Comparison of ENCODE assay signal across 15 cellular contexts in the genomic region with DNA sequence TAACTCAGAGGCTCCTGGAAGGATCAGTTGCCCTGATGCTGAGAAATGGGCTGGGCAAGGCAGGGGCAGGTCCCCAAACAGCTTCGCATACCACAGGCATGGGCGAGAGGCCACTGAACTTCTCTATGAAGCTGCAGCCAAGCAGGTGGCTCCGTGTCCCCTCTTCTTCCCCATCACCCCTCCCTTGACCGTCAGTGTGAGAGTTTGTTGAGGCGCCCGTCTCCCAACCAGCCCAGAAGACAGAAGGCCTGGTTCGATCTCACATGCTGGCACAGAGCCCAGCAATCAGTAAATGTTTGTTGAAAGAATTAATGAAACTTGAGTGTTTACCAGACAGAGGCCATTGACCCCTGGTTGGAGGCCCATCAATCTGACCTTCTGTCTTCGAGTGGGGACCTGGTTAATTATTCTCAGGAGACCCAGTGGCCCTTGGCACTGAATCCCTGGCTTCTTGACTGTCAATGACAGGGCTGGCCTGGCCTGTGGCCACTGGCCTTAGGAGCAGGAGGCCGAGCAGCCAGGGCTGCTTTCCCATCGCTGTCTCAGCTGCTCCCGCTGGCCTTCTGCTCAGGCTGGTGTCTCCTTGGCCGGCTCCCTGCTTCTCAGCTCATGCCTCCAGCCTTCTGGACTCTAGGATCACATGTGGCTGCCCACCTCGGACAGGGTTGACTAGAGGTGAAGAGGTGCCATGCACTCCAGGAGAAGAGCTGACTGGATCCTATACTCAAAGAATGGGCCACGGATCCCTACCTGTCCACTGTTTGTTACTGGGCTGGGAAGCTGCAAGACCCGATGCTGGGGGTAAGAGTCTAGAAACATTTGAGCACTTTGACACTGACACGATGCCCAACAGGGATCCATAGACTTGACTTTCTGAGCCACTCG.
DNase-seq lines count a peak whose midpoint lies in the region; ATAC-seq and TF ChIP-seq lines count a peak whose summit lies in the region.
"Had no signal": no experiment of that assay in that cellular context is flagged by ENCODE, and none has a peak within 500 bp of the region (broad histone marks: within the 10 kb centered on the region; RNA-seq: fewer than 3 reads in every experiment).

No MANE protein-coding gene starts in this region.

- H3K27ac ChIP-seq in coronary artery = no peak overlapping the region
- H3K27ac ChIP-seq: SK-N-MC had no signal

- TF ChIP-seq CTCF in coronary artery (IDR thresholded peaks at IDR 0.05) (no peak), nephron progenitor cell (IDR thresholded peaks at IDR 0.05) (no peak)

- H3K9me3 Mint-ChIP-seq in nephron progenitor cell = peaks cover 4% of the 10 kb centered on the region
- no peaks in the 10 kb centered on the region for H3K9me3 Mint-ChIP-seq in immature natural killer cell
- no peaks in the 10 kb centered on the region for H3K9me3 Mint-ChIP-seq in activated CD4-positive, alpha-beta T cell treated with anti-CD3 and anti-CD28 coated beads, Interleukin-2, amount 10 ng/mL, durations not matched to agents 7 days and 5 days
- no peaks in the 10 kb centered on the region for H3K9me3 Mint-ChIP-seq in activated naive CD8-positive, alpha-beta T cell treated with anti-CD3 and anti-CD28 coated beads, Interleukin-2, amount 50 U/mL, for 24 hours
- H3K9me3 Mint-ChIP-seq: dendritic cell treated with granulocyte-macrophage colony-stimulating factor and Interleukin-4, amounts not matched to agents 40 ng/mL and 50 ng/mL, for 4 days; stimulated activated effector memory CD8-positive, alpha-beta T cell treated with anti-CD3 and anti-CD28 coated beads, Interleukin-12 subunit alpha, Interleukin-12 subunit beta, amount 100 ng/mL, for 72 hours had no signal

- H3K36me3 Mint-ChIP-seq in nephron progenitor cell (ENCODE audit: low read depth) (no peaks in the 10 kb centered on the region), immature natural killer cell (no peaks in the 10 kb centered on the region)
- no peaks in the 10 kb centered on the region for H3K36me3 Mint-ChIP-seq in activated CD4-positive, alpha-beta T cell treated with anti-CD3 and anti-CD28 coated beads, Interleukin-2, amount 10 ng/mL, durations not matched to agents 7 days and 5 days (ENCODE audit: low read depth)
- H3K36me3 Mint-ChIP-seq in activated naive CD8-positive, alpha-beta T cell treated with anti-CD3 and anti-CD28 coated beads, Interleukin-2, amount 50 U/mL, for 24 hours (ENCODE audit: low read depth) = no peaks in the 10 kb centered on the region
- H3K36me3 Mint-ChIP-seq: stimulated activated effector memory CD8-positive, alpha-beta T cell treated with anti-CD3 and anti-CD28 coated beads, Interleukin-12 subunit alpha, Interleukin-12 subunit beta, amount 100 ng/mL, for 72 hours had no signal

- peaks cover 12% of the 10 kb centered on the region for H3K4me1 Mint-ChIP-seq in nephron progenitor cell
- no peaks in the 10 kb centered on the region for H3K4me1 Mint-ChIP-seq in immature natural killer cell
- no peaks in the 10 kb centered on the region for H3K4me1 Mint-ChIP-seq in activated CD4-positive, alpha-beta T cell treated with anti-CD3 and anti-CD28 coated beads, Interleukin-2, amount 10 ng/mL, durations not matched to agents 7 days and 5 days
- H3K4me1 Mint-ChIP-seq in activated naive CD8-positive, alpha-beta T cell treated with anti-CD3 and anti-CD28 coated beads, Interleukin-2, amount 50 U/mL, for 24 hours = no peaks in the 10 kb centered on the region
- H3K4me1 Mint-ChIP-seq: stimulated activated effector memory CD8-positive, alpha-beta T cell treated with anti-CD3 and anti-CD28 coated beads, Interleukin-12 subunit alpha, Interleukin-12 subunit beta, amount 100 ng/mL, for 72 hours had no signal

- H3K4me3 ChIP-seq in coronary artery = no peak overlapping the region
- H3K4me3 ChIP-seq: SK-N-MC had no signal

- POLR2A ChIA-PET in activated CD4-positive, alpha-beta T cell treated with anti-CD3 and anti-CD28 coated beads, Interleukin-2, amount 10 ng/mL, durations not matched to agents 7 days and 5 days (lab: Charles Lee) = no interaction called here

- no peak overlapping the region for H3K4me3 Mint-ChIP-seq in nephron progenitor cell
- H3K4me3 Mint-ChIP-seq in immature natural killer cell = no peak overlapping the region
- H3K4me3 Mint-ChIP-seq in activated CD4-positive, alpha-beta T cell treated with anti-CD3 and anti-CD28 coated beads, Interleukin-2, amount 10 ng/mL, durations not matched to agents 7 days and 5 days = no peak overlapping the region
- H3K4me3 Mint-ChIP-seq in activated naive CD8-positive, alpha-beta T cell treated with anti-CD3 and anti-CD28 coated beads, Interleukin-2, amount 50 U/mL, for 24 hours = no peak overlapping the region
- H3K4me3 Mint-ChIP-seq: dendritic cell treated with granulocyte-macrophage colony-stimulating factor and Interleukin-4, amounts not matched to agents 40 ng/mL and 50 ng/mL, for 4 days; stimulated activated effector memory CD8-positive, alpha-beta T cell treated with anti-CD3 and anti-CD28 coated beads, Interleukin-12 subunit alpha, Interleukin-12 subunit beta, amount 100 ng/mL, for 72 hours had no signal

- in situ Hi-C loops in Caki2 (cut with HindIII; ENCODE audit: low pct_unique_long_range_greater_than_20kb, low sequenced_read_pairs) = no loop called here

- CTCF ChIA-PET in activated CD4-positive, alpha-beta T cell treated with anti-CD3 and anti-CD28 coated beads, Interleukin-2, amount 10 ng/mL, durations not matched to agents 7 days and 5 days (lab: Charles Lee) = no interaction called here

- peak; percentile 92 for DNase-seq in Caki2 (ENCODE audit: low read depth)
- peak; percentile 1 for DNase-seq in NCI-H1417 treated with DMSO at 0.1 percent for 48 hours (lab: John Stamatoyannopoulos, UW)
- peak; percentile 52 for DNase-seq in coronary artery (ENCODE audit: low spot score)
- DNase-seq in nephron progenitor cell = peak; percentile 12
- DNase-seq in immature natural killer cell = no peak
- no peak for DNase-seq in activated CD4-positive, alpha-beta T cell treated with anti-CD3 and anti-CD28 coated beads, Interleukin-2, amount 10 ng/mL, durations not matched to agents 7 days and 5 days
- no peak for DNase-seq in activated naive CD8-positive, alpha-beta T cell treated with anti-CD3 and anti-CD28 coated beads, Interleukin-2, amount 50 U/mL, for 24 hours
- DNase-seq: AML-193; NCI-H1694 treated with DMSO at 0.1 percent for 48 hours; NCI-H526 treated with DMSO at 0.1 percent for 48 hours; stimulated activated CD4-positive, alpha-beta T cell treated with anti-CD3 and anti-CD28 coated beads, Interleukin-4, amount 100 ng/mL, for 1 hour had no signal

- H3K27me3 Mint-ChIP-seq in nephron progenitor cell (ENCODE audit: low read depth, poor library complexity) = peaks cover 15% of the 10 kb centered on the region
- peaks cover 0 to 4% (median 4%) of the 10 kb centered on the region in 3 donors for H3K27me3 Mint-ChIP-seq in immature natural killer cell (ENCODE audit: low read depth in 3 of 3)
- no peaks in the 10 kb centered on the region for H3K27me3 Mint-ChIP-seq in activated CD4-positive, alpha-beta T cell treated with anti-CD3 and anti-CD28 coated beads, Interleukin-2, amount 10 ng/mL, durations not matched to agents 7 days and 5 days
- peaks cover 8% of the 10 kb centered on the region for H3K27me3 Mint-ChIP-seq in activated naive CD8-positive, alpha-beta T cell treated with anti-CD3 and anti-CD28 coated beads, Interleukin-2, amount 50 U/mL, for 24 hours

- no peak for ATAC-seq in HG03108 (IDR thresholded peaks at IDR 0.05; ENCODE audit: unreplicated experiment)
- ATAC-seq in activated naive CD8-positive, alpha-beta T cell treated with anti-CD3 and anti-CD28 coated beads, Interleukin-2, amount 50 U/mL, for 24 hours = no peak
- ATAC-seq: stimulated activated effector memory CD8-positive, alpha-beta T cell treated with anti-CD3 and anti-CD28 coated beads, Interleukin-12 subunit alpha, Interleukin-12 subunit beta, amount 100 ng/mL, for 72 hours had no signal

- H3K27ac Mint-ChIP-seq in nephron progenitor cell = no peak overlapping the region
- no peak overlapping the region for H3K27ac Mint-ChIP-seq in immature natural killer cell
- H3K27ac Mint-ChIP-seq in activated CD4-positive, alpha-beta T cell treated with anti-CD3 and anti-CD28 coated beads, Interleukin-2, amount 10 ng/mL, durations not matched to agents 7 days and 5 days = no peak overlapping the region
- H3K27ac Mint-ChIP-seq in activated naive CD8-positive, alpha-beta T cell treated with anti-CD3 and anti-CD28 coated beads, Interleukin-2, amount 50 U/mL, for 24 hours = no peak overlapping the region
- H3K27ac Mint-ChIP-seq: dendritic cell treated with granulocyte-macrophage colony-stimulating factor and Interleukin-4, amounts not matched to agents 40 ng/mL and 50 ng/mL, for 4 days; stimulated activated effector memory CD8-positive, alpha-beta T cell treated with anti-CD3 and anti-CD28 coated beads, Interleukin-12 subunit alpha, Interleukin-12 subunit beta, amount 100 ng/mL, for 72 hours had no signal

Comparison
In these comparisons a context has a peak if more than half of its experiments do, and no peak if none do; other contexts are left out.
1. DNase-seq: peak in Caki2 (single experiment), NCI-H1417 treated with DMSO at 0.1 percent for 48 hours (single experiment), coronary artery (single experiment) and nephron progenitor cell (single experiment); none in immature natural killer cell (0 of 3), activated CD4-positive, alpha-beta T cell treated with anti-CD3 and anti-CD28 coated beads, Interleukin-2, amount 10 ng/mL, durations not matched to agents 7 days and 5 days (single experiment) and activated naive CD8-positive, alpha-beta T cell treated with anti-CD3 and anti-CD28 coated beads, Interleukin-2, amount 50 U/mL, for 24 hours (single experiment).